1 cellular context compared by ENCODE assay signal in the genomic region with DNA sequence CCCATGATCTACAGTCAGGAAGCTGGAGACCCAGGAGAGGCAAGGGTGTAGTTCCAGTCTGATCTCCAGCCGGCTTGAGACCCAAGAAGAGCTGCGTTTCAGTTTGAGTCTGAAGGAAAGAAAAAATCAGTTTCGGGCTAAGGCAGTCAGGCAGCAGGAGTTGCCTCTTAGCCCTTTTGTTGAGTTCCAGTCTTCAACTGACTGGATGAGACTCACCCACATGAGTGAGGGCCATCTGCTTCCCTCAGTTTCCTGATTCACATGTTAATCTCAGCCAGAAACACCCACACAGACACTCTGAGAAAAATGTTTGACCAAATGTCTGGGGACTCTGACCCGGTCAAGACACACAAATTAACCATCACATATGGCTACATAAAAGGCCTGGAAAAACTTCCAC.
TF ChIP-seq lines count a peak whose summit lies in the region.

No MANE protein-coding gene starts in this region.

TF ChIP-seq in K562, 482 proteins besides CTCF, POLR2A, EP300 and RAD21 (continued from another document):
- TF ChIP-seq, protein P1, sequence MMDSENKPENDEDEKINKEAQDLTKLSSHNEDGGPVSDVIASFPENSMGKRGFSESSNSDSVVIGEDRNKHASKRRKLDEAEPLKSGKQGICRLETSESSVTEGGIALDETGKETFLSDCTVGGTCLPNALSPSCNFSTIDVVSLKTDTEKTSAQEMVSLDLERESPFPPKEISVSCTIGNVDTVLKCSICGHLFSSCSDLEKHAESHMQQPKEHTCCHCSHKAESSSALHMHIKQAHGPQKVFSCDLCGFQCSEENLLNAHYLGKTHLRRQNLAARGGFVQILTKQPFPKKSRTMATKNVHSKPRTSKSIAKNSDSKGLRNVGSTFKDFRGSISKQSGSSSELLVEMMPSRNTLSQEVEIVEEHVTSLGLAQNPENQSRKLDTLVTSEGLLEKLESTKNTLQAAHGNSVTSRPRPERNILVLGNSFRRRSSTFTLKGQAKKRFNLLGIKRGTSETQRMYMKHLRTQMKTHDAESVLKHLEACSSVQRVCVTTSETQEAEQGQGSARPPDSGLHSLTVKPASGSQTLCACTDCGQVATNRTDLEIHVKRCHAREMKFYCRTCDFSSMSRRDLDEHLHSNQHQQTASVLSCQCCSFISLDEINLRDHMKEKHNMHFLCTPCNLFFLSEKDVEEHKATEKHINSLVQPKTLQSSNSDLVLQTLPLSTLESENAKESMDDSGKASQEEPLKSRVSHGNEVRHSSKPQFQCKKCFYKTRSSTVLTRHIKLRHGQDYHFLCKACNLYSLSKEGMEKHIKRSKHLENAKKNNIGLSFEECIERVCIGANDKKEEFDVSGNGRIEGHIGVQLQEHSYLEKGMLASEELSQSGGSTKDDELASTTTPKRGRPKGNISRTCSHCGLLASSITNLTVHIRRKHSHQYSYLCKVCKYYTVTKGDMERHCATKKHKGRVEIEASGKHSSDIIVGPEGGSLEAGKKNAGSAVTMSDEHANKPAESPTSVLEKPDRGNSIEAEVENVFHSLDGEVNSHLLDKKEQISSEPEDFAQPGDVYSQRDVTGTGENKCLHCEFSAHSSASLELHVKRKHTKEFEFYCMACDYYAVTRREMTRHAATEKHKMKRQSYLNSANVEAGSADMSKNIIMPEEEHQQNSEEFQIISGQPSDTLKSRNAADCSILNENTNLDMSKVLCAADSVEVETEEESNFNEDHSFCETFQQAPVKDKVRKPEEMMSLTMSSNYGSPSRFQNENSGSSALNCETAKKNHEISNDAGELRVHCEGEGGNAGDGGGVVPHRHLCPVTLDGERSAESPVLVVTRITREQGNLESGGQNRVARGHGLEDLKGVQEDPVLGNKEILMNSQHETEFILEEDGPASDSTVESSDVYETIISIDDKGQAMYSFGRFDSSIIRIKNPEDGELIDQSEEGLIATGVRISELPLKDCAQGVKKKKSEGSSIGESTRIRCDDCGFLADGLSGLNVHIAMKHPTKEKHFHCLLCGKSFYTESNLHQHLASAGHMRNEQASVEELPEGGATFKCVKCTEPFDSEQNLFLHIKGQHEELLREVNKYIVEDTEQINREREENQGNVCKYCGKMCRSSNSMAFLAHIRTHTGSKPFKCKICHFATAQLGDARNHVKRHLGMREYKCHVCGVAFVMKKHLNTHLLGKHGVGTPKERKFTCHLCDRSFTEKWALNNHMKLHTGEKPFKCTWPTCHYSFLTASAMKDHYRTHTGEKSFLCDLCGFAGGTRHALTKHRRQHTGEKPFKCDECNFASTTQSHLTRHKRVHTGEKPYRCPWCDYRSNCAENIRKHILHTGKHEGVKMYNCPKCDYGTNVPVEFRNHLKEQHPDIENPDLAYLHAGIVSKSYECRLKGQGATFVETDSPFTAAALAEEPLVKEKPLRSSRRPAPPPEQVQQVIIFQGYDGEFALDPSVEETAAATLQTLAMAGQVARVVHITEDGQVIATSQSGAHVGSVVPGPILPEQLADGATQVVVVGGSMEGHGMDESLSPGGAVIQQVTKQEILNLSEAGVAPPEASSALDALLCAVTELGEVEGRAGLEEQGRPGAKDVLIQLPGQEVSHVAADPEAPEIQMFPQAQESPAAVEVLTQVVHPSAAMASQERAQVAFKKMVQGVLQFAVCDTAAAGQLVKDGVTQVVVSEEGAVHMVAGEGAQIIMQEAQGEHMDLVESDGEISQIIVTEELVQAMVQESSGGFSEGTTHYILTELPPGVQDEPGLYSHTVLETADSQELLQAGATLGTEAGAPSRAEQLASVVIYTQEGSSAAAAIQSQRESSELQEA (IDR thresholded peaks at IDR 0.05; ENCODE audit: low read depth) = no peak
- TF ChIP-seq, protein P2, sequence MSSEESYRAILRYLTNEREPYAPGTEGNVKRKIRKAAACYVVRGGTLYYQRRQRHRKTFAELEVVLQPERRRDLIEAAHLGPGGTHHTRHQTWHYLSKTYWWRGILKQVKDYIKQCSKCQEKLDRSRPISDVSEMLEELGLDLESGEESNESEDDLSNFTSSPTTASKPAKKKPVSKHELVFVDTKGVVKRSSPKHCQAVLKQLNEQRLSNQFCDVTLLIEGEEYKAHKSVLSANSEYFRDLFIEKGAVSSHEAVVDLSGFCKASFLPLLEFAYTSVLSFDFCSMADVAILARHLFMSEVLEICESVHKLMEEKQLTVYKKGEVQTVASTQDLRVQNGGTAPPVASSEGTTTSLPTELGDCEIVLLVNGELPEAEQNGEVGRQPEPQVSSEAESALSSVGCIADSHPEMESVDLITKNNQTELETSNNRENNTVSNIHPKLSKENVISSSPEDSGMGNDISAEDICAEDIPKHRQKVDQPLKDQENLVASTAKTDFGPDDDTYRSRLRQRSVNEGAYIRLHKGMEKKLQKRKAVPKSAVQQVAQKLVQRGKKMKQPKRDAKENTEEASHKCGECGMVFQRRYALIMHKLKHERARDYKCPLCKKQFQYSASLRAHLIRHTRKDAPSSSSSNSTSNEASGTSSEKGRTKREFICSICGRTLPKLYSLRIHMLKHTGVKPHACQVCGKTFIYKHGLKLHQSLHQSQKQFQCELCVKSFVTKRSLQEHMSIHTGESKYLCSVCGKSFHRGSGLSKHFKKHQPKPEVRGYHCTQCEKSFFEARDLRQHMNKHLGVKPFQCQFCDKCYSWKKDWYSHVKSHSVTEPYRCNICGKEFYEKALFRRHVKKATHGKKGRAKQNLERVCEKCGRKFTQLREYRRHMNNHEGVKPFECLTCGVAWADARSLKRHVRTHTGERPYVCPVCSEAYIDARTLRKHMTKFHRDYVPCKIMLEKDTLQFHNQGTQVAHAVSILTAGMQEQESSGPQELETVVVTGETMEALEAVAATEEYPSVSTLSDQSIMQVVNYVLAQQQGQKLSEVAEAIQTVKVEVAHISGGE (CRISPR knock-in tag; IDR thresholded peaks at IDR 0.05) = no peak
- TF ChIP-seq ILK (tag; IDR thresholded peaks at IDR 0.05; ENCODE audit: borderline replicate concordance, low read depth) (no peak), ZNF217 (CRISPR knock-in tag; IDR thresholded peaks at IDR 0.05) (no peak), GABPB2 (CRISPR knock-in tag; conservative IDR thresholded peaks at IDR 0.05) (no peak), MAFF (IDR thresholded peaks at IDR 0.05; ENCODE audit: low read length) (no peak), HNRNPUL1 (IDR thresholded peaks at IDR 0.05; ENCODE audit: low read length) (no peak), ETS2 (tag; IDR thresholded peaks at IDR 0.05; ENCODE audit: borderline replicate concordance, poor library complexity, severe bottlenecking) (no peak)
- TF ChIP-seq, protein P3, sequence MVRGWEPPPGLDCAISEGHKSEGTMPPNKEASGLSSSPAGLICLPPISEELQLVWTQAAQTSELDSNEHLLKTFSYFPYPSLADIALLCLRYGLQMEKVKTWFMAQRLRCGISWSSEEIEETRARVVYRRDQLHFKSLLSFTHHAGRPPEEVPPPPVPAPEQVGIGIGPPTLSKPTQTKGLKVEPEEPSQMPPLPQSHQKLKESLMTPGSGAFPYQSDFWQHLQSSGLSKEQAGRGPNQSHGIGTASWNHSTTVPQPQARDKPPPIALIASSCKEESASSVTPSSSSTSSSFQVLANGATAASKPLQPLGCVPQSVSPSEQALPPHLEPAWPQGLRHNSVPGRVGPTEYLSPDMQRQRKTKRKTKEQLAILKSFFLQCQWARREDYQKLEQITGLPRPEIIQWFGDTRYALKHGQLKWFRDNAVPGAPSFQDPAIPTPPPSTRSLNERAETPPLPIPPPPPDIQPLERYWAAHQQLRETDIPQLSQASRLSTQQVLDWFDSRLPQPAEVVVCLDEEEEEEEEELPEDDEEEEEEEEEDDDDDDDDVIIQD (CRISPR knock-in tag; IDR thresholded peaks at IDR 0.05) = no peak
- TF ChIP-seq, protein P4, sequence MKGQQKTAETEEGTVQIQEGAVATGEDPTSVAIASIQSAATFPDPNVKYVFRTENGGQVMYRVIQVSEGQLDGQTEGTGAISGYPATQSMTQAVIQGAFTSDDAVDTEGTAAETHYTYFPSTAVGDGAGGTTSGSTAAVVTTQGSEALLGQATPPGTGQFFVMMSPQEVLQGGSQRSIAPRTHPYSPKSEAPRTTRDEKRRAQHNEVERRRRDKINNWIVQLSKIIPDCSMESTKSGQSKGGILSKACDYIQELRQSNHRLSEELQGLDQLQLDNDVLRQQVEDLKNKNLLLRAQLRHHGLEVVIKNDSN (CRISPR knock-in tag; IDR thresholded peaks at IDR 0.05) = no peak
